Comparison of ENCODE assay signal across 1 cellular context in the genomic region with DNA sequence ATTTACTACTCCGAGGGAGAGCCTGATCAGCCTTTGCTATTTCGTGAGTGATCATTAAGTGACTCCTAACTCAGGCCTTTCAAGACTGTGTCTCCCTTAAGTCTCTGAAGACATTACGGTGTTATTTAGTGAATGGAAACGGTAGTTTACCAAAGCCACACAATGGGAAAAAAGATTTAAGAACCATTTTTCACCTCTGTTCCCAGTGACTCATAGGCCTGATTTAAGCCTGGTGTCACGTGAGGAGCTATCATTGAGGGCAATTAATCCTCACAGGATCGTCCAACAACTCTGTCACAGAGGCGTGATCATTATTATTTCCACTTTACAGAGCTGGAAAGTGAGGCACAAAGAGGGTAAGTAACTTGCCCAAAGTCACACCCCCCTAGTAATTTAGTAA.
A peak's percentile ranks its signal among the peaks of the same experiment; 100 is the strongest.
TF ChIP-seq lines count a peak whose summit lies in the region.

No MANE protein-coding gene starts in this region.

TF ChIP-seq in Ishikawa, 13 proteins besides CTCF, POLR2A, EP300 and RAD21 (continued from another document):
- peak; percentile 21; the same call in 1 of the 2 replicates for TF ChIP-seq USF1 (IDR thresholded peaks at IDR 0.05)
